ENCODE assay signal across 22 cellular contexts in genomic region chr4:31100551-31100950, GRCh38.
"Had no signal": no experiment of that assay in that cellular context is flagged by ENCODE, and none has a peak within 500 bp of the region (broad histone marks: within the 10 kb centered on the region; RNA-seq: fewer than 3 reads in every experiment).

No MANE protein-coding gene starts in this region.

- DNase-seq: activated CD4-positive, alpha-beta T cell treated with anti-CD3 and anti-CD28 coated beads for 1 hour; activated gamma-delta T cell; amygdala; caudate nucleus; cortex of kidney; effector memory CD4-positive, alpha-beta T cell; foreskin melanocyte; left ventricle myocardium superior; mucosa of descending colon; naive B cell; stimulated activated CD4-positive, alpha-beta T cell treated with anti-CD3 and anti-CD28 coated beads, Interleukin-2, amount 100 ng/mL, for 24 hours; stimulated activated naive CD4-positive, alpha-beta T cell treated with Interleukin-2 at 50 U/mL for 16 hours; WERI-Rb-1 had no signal

- H3K4me2 ChIP-seq: neural progenitor cell had no signal

- H3K36me3 Mint-ChIP-seq: activated naive CD8-positive, alpha-beta T cell; brain; naive B cell; neural progenitor cell had no signal

- H3K4me1 Mint-ChIP-seq: naive B cell, neural progenitor cell had no signal

- H3K4me1 ChIP-seq: neural progenitor cell, right atrium auricular region had no signal

- H3K9me3 Mint-ChIP-seq: brain, neural progenitor cell, type B pancreatic cell had no signal

- H3K36me3 ChIP-seq: esophagus muscularis mucosa, neural progenitor cell, right atrium auricular region, suprapubic skin, WERI-Rb-1 had no signal

- H3K4me3 ChIP-seq: esophagus muscularis mucosa, mucosa of descending colon, neural progenitor cell, right atrium auricular region, suprapubic skin had no signal

- FAIRE-seq: endothelial cell of umbilical vein had no signal

- H3K9ac ChIP-seq: neural progenitor cell had no signal

- H3K27ac ChIP-seq: neural progenitor cell, right atrium auricular region, suprapubic skin, WERI-Rb-1 had no signal

- H3K4me3 Mint-ChIP-seq: activated naive CD8-positive, alpha-beta T cell; brain; naive B cell; neural progenitor cell; type B pancreatic cell had no signal

- H3K27ac Mint-ChIP-seq: activated naive CD8-positive, alpha-beta T cell; brain; naive B cell; neural progenitor cell; progenitor cell of endocrine pancreas; type B pancreatic cell had no signal

- H3K9me3 ChIP-seq: esophagus muscularis mucosa, mucosa of descending colon, right atrium auricular region, suprapubic skin had no signal

- H2AFZ ChIP-seq: neural progenitor cell had no signal

- H3K27me3 ChIP-seq: esophagus muscularis mucosa, neural progenitor cell, right atrium auricular region, suprapubic skin had no signal

- H3K27me3 Mint-ChIP-seq: activated naive CD8-positive, alpha-beta T cell; brain; naive B cell; progenitor cell of endocrine pancreas; type B pancreatic cell had no signal
